8 cellular contexts compared by ENCODE assay signal in the genomic region with DNA sequence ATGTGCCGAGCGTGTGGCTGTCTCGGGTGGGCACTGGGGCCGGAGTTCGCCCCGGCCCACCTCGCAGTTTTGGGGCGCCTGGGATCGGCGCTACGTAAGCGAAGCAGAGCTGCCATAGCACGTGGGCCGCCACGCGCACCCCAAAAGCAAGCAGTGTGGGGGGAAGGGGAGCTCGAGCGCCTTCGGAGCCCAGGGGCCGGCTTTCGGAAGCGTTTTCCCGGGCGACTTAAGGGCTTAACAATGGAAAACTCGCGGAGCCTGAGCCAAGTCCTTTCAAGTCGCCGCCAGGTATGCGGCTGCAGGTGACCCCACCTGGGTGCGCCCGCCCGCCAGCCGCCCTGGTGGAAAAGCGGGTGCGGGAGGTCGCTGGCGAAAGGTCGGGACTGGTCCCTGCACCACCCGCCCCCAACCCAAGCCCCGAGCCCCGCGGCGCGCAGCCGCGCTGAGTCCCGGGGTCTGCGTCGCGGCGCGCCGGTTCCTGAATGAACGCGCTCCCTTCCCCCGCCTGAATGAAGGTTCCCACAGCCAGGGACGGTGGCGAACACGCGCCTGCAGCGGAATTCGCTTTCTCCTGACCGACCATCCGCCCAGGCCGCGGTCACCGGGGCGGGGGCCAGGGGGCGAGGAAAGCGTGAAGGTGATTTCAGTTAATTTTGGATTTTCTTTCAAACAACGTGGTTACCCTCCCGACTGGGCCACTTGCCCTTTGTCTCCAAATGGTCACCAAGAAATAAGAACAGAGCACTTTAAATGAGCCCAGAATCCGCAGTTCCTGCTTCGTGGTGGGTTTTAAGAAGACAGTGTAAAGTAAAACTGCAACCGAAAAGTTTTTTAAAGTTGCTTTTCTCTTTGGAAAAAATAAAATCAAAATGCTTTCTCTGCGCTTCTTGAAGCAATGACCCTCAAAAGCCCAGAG. TPM values are rescaled to one million over a fixed set of nuclear protein-coding genes. Genes with fewer than 3 reads are reported as not detected.
DNase-seq lines count a peak whose midpoint lies in the region; ATAC-seq and TF ChIP-seq lines count a peak whose summit lies in the region.

No MANE protein-coding gene starts in this region.

- H3K9me3 ChIP-seq in HEK293 (ENCODE audit: control insufficient read depth, insufficient read depth, low read depth, low read length) = no peaks in the 10 kb centered on the region
- no peaks in the 10 kb centered on the region for H3K9me3 ChIP-seq in heart right ventricle

- peaks cover 0 to 2% of the 10 kb centered on the region in 2 donors for H3K36me3 Mint-ChIP-seq in activated T-cell treated with anti-CD3 and anti-CD28 coated beads, Interleukin-2, amount 50 U/mL, for 72 hours (ENCODE audit: insufficient read depth in 2 of 2)

- H3K4me1 ChIP-seq in HEK293 (ENCODE audit: control insufficient read depth, insufficient read depth, low read length) = no peaks in the 10 kb centered on the region
- peaks cover 0 to 69% (median 57%) of the 10 kb centered on the region in 9 donors for H3K4me1 ChIP-seq in heart right ventricle
- no peaks in the 10 kb centered on the region for H3K4me1 ChIP-seq in rectal smooth muscle tissue (ENCODE audit: control insufficient read depth, insufficient read depth, low read length)

- H3K9ac ChIP-seq in rectal smooth muscle tissue (ENCODE audit: low read length) = no peak overlapping the region

- H3K9me3 Mint-ChIP-seq in activated T-cell treated with anti-CD3 and anti-CD28 coated beads, Interleukin-2, amount 50 U/mL, for 72 hours = no peaks in the 10 kb centered on the region

- H3K4me3 ChIP-seq in HEK293 (ENCODE audit: low read depth, low read length) (peak overlapping the region; percentile 42), heart right ventricle (peak overlapping the region; percentile 37 to 99 (median 80)), rectal smooth muscle tissue (ENCODE audit: low read length) (peak overlapping the region; percentile 52)

- intact Hi-C loops in heart right ventricle (cut with DNase I) = loop anchor here in 8 of 10 donors (1.0 to 10.0 kb wide), 7 partner anchors 141 to 196 kb away; no protein-coding TSS in a partner anchor

- H3K27me3 ChIP-seq in heart right ventricle (peaks cover 0 to 77% (median 14%) of the 10 kb centered on the region in 7 donors), rectal smooth muscle tissue (ENCODE audit: control insufficient read depth, insufficient read depth, low read length) (peaks cover 13% of the 10 kb centered on the region)

- no peak for TF ChIP-seq CTCF in 22Rv1 (IDR thresholded peaks at IDR 0.05)
- no peak for TF ChIP-seq CTCF in HEK293 (tag by site-specific recombination; IDR thresholded peaks at IDR 0.05)
- no peak for TF ChIP-seq CTCF in heart right ventricle (IDR thresholded peaks at IDR 0.05)

- CTCF ChIA-PET in HEK293 (lab: Yijun Ruan, JAX) = interaction anchor here (0.7 to 1.5 kb wide), 3 partner anchors 10 to 537 kb away, joined by 3 to 5 read pairs (median 3); no protein-coding TSS in a partner anchor

- peaks cover 54% of the 10 kb centered on the region for H3K27me3 Mint-ChIP-seq in activated T-cell treated with anti-CD3 and anti-CD28 coated beads, Interleukin-2, amount 50 U/mL, for 72 hours (ENCODE audit: low read depth)

- peaks cover 31% of the 10 kb centered on the region for H3K4me1 Mint-ChIP-seq in activated T-cell treated with anti-CD3 and anti-CD28 coated beads, Interleukin-2, amount 50 U/mL, for 72 hours (ENCODE audit: low read depth)

- DNase-seq in activated T-cell treated with anti-CD3 and anti-CD28 coated beads, Interleukin-2, amount 50 U/mL, for 72 hours = no peak
- DNase-seq in heart right ventricle (peak; percentile 55 to 69), middle frontal gyrus (ENCODE audit: extremely low spot score, low spot score) (no peak), mesenteric fat pad (ENCODE audit: low spot score) (no peak)

- peak overlapping the region; percentile 52 to 74 for H3K4me3 Mint-ChIP-seq in activated T-cell treated with anti-CD3 and anti-CD28 coated beads, Interleukin-2, amount 50 U/mL, for 72 hours

- H3K27ac Mint-ChIP-seq in activated T-cell treated with anti-CD3 and anti-CD28 coated beads, Interleukin-2, amount 50 U/mL, for 72 hours = no peak overlapping the region

- POLR2A ChIA-PET in HEK293 (lab: Yijun Ruan, JAX) = interaction anchor here (0.6 to 1.6 kb wide), 5 partner anchors 10 to 341 kb away, joined by 3 to 7 read pairs (median 6); a partner anchor contains a TSS

- 2 to 3% methylated on average over 75 to 76 of the region's 76 CpGs for WGBS in heart right ventricle, 2 donors

- no peak for ATAC-seq in activated T-cell treated with anti-CD3 and anti-CD28 coated beads, Interleukin-2, amount 50 U/mL, for 72 hours (replicated peaks in 1 of 2)
- ATAC-seq in heart right ventricle (peak in 4 of 8 donors; percentile 12 to 41 (median 20)), GM21576 (IDR thresholded peaks at IDR 0.05; ENCODE audit: unreplicated experiment) (no peak)

- H3K27ac ChIP-seq in 22Rv1 = peak overlapping the region; percentile 100
- no peak overlapping the region; the same call in 1 of the 2 replicates for H3K27ac ChIP-seq in HEK293 (ENCODE audit: extremely low read depth, low read depth, low read length)
- H3K27ac ChIP-seq in heart right ventricle = peak overlapping the region in 9 of 10 donors; percentile 64 to 99 (median 81)
- no peak overlapping the region for H3K27ac ChIP-seq in rectal smooth muscle tissue (ENCODE audit: low read depth, low read length)

- H3K36me3 ChIP-seq in HEK293 (ENCODE audit: control insufficient read depth in 2 of 2, insufficient read depth in 1 of 2, low read length in 2 of 2) = no peaks in the 10 kb centered on the region
- peaks cover 0 to 3% (median 0%) of the 10 kb centered on the region in 9 donors for H3K36me3 ChIP-seq in heart right ventricle
- no peaks in the 10 kb centered on the region for H3K36me3 ChIP-seq in rectal smooth muscle tissue (ENCODE audit: control insufficient read depth, insufficient read depth, low read length)

TF ChIP-seq in HEK293, 187 proteins besides CTCF, POLR2A, EP300 and RAD21 (continues in another document):
- TF ChIP-seq ZNF211 (tag by site-specific recombination; IDR thresholded peaks at IDR 0.05; ENCODE audit: low read depth) (no peak), ZBTB48 (tag by site-specific recombination; IDR thresholded peaks at IDR 0.05) (peak; percentile 82), KLF9 (tag by site-specific recombination; IDR thresholded peaks at IDR 0.05; ENCODE audit: low read depth) (no peak), ZBTB20 (tag by site-specific recombination; IDR thresholded peaks at IDR 0.05) (peak; percentile 71; the same call in 1 of the 2 replicates), ZNF404 (tag by site-specific recombination; IDR thresholded peaks at IDR 0.05) (no peak), OVOL3 (tag by site-specific recombination; IDR thresholded peaks at IDR 0.05) (no peak), GFI1B (tag by site-specific recombination; IDR thresholded peaks at IDR 0.05) (no peak), ZNF585B (tag by site-specific recombination; IDR thresholded peaks at IDR 0.05) (no peak), ZNF274 (IDR thresholded peaks at IDR 0.05; ENCODE audit: low read length) (no peak), ZNF274 (tag by site-specific recombination; IDR thresholded peaks at IDR 0.05; ENCODE audit: borderline replicate concordance) (no peak), ZNF23 (tag by site-specific recombination; IDR thresholded peaks at IDR 0.05; ENCODE audit: borderline replicate concordance) (no peak), ZNF555 (tag by site-specific recombination; conservative IDR thresholded peaks at IDR 0.05) (no peak), ZNF239 (tag by site-specific recombination; IDR thresholded peaks at IDR 0.05) (no peak)
- TF ChIP-seq, protein P1, sequence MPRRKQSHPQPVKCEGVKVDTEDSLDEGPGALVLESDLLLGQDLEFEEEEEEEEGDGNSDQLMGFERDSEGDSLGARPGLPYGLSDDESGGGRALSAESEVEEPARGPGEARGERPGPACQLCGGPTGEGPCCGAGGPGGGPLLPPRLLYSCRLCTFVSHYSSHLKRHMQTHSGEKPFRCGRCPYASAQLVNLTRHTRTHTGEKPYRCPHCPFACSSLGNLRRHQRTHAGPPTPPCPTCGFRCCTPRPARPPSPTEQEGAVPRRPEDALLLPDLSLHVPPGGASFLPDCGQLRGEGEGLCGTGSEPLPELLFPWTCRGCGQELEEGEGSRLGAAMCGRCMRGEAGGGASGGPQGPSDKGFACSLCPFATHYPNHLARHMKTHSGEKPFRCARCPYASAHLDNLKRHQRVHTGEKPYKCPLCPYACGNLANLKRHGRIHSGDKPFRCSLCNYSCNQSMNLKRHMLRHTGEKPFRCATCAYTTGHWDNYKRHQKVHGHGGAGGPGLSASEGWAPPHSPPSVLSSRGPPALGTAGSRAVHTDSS (tag by site-specific recombination; IDR thresholded peaks at IDR 0.05) = no peak
- TF ChIP-seq, protein P2, sequence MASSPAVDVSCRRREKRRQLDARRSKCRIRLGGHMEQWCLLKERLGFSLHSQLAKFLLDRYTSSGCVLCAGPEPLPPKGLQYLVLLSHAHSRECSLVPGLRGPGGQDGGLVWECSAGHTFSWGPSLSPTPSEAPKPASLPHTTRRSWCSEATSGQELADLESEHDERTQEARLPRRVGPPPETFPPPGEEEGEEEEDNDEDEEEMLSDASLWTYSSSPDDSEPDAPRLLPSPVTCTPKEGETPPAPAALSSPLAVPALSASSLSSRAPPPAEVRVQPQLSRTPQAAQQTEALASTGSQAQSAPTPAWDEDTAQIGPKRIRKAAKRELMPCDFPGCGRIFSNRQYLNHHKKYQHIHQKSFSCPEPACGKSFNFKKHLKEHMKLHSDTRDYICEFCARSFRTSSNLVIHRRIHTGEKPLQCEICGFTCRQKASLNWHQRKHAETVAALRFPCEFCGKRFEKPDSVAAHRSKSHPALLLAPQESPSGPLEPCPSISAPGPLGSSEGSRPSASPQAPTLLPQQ (tag by site-specific recombination; IDR thresholded peaks at IDR 0.05) = no peak

RNA-seq across cellular contexts. Expression of a gene that starts 2.7 kb away (rescaled TPM):
- 1 to 10 TPM; 1.5 to 1.8 TPM for total RNA-seq in activated T-cell treated with anti-CD3 and anti-CD28 coated beads, Interleukin-2, amount 50 U/mL, for 72 hours
- total RNA-seq in heart right ventricle = 100 to 1,000 TPM in 9 of 10 donors, 10 to 100 TPM in 1; 88.8 to 292 (median 189) TPM
- 10 to 100 TPM; 11.4 to 30.4 TPM for polyA plus RNA-seq in heart right ventricle
- 788 TPM for total RNA-seq in mesenteric fat pad

RNA-seq across cellular contexts. Expression of a gene that starts 36.9 kb away (rescaled TPM):
- total RNA-seq in activated T-cell treated with anti-CD3 and anti-CD28 coated beads, Interleukin-2, amount 50 U/mL, for 72 hours = 10 to 100 TPM; 30.5 to 33.2 TPM
- total RNA-seq in heart right ventricle (1 to 10 TPM; 7.0 to 9.7 (median 8.1) TPM), mesenteric fat pad (19.2 TPM)
- polyA plus RNA-seq in heart right ventricle = 10 to 100 TPM; 10.9 to 22.6 TPM

Comparison
In these comparisons a context has a peak if more than half of its experiments do, and no peak if none do; other contexts are left out.
1. H3K27ac ChIP-seq: peak in 22Rv1 (single experiment) and heart right ventricle (9 of 10); none in HEK293 (single experiment) and rectal smooth muscle tissue (single experiment).
2. DNase-seq: peak in heart right ventricle (2 of 2); none in activated T-cell treated with anti-CD3 and anti-CD28 coated beads, Interleukin-2, amount 50 U/mL, for 72 hours (0 of 2), middle frontal gyrus (single experiment) and mesenteric fat pad (single experiment).
3. RNA of a gene that starts 2.7 kb away (total RNA-seq): 788 TPM in mesenteric fat pad (single experiment) and 88.8 to 292 TPM in heart right ventricle; 1.5 to 1.8 TPM in activated T-cell treated with anti-CD3 and anti-CD28 coated beads, Interleukin-2, amount 50 U/mL, for 72 hours; every median in the first group is over 10 times any median in the second.
4. Peak in every context shown above with its lines, with median percentiles within 50 percentile points of each other: H3K4me3 ChIP-seq.